ENCODE assay signal across 10 cellular contexts in the genomic region with DNA sequence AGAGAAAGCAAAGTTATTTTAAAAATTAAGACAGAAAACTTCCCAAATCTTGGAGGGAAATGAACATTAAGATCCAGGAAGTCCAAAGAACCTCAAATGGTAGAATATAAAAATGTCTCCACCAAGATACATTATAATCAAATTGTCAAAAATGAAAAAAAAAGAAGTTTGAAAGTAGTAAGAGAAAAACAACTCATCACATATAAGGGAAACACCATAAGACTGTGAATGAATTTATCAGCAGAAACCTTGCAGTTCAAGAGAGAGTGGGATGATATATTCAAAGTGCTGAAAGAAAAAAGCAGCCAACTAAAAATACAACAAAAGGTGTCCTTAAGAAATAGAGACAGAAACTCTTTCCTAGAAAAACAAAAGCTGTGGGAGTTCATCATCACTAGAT.
"Had no signal": no experiment of that assay in that cellular context is flagged by ENCODE, and none has a peak within 500 bp of the region (broad histone marks: within the 10 kb centered on the region; RNA-seq: fewer than 3 reads in every experiment).

No MANE protein-coding gene starts in this region.

- H3K4me2 ChIP-seq: GM23338 had no signal

- H3K9ac ChIP-seq: GM23248 had no signal

- FAIRE-seq: H54 had no signal

- H3K4me3 ChIP-seq: GM23248, GM23338, HAP-1 had no signal

- H3K9me3 ChIP-seq: HAP-1 had no signal

- H3K4me1 ChIP-seq: HAP-1 had no signal

- ATAC-seq: GM23338, HCT116 had no signal

- H3K36me3 ChIP-seq: HAP-1 had no signal

- DNase-seq: GM23248, GOT3, H7, H9, HCEC 1CT, HFFc6 had no signal

- H3K27ac ChIP-seq: GM23248 had no signal

- H2AFZ ChIP-seq: GM23248, GM23338 had no signal
